Comparison of ENCODE assay signal across 30 cellular contexts in genomic region chr3:34175636-34176186, GRCh38.
A peak's percentile ranks its signal among the peaks of the same experiment; 100 is the strongest.
DNase-seq lines count a peak whose midpoint lies in the region; TF ChIP-seq lines count a peak whose summit lies in the region.
"Had no signal": no experiment of that assay in that cellular context is flagged by ENCODE, and none has a peak within 500 bp of the region (broad histone marks: within the 10 kb centered on the region; RNA-seq: fewer than 3 reads in every experiment).

No MANE protein-coding gene starts in this region.

- H3K36me3 ChIP-seq in OCI-LY7 (ENCODE audit: insufficient read depth, low read length) (no peaks in the 10 kb centered on the region), H7 (replicated peaks; ENCODE audit: control insufficient read depth, insufficient read depth, low read length) (no peaks in the 10 kb centered on the region)
- H3K36me3 ChIP-seq: adrenal gland, heart right ventricle, SJCRH30, tibial nerve had no signal

- no peak overlapping the region for H3K27ac ChIP-seq in OCI-LY7 (ENCODE audit: low read depth, low read length, poor library complexity, severe bottlenecking)
- H3K27ac ChIP-seq: 22Rv1, adrenal gland, heart right ventricle, HL-60, SJCRH30, tibial nerve had no signal

- H3K9me2 ChIP-seq in OCI-LY7 (ENCODE audit: insufficient read depth, low read length) = no peaks in the 10 kb centered on the region

- no peaks in the 10 kb centered on the region for H3K27me3 Mint-ChIP-seq in osteocyte (ENCODE audit: unreplicated experiment)
- H3K27me3 Mint-ChIP-seq: activated naive CD4-positive, alpha-beta T cell treated with anti-CD3 and anti-CD28 coated beads, Interleukin-2, amount 10 ng/mL, durations not matched to agents 7 days and 5 days had no signal

- H3K36me3 Mint-ChIP-seq in osteocyte (ENCODE audit: unreplicated experiment) = peaks cover 24% of the 10 kb centered on the region
- H3K36me3 Mint-ChIP-seq: activated naive CD4-positive, alpha-beta T cell treated with anti-CD3 and anti-CD28 coated beads, Interleukin-2, amount 10 ng/mL, durations not matched to agents 7 days and 5 days; natural killer cell had no signal

- H3K4me1 Mint-ChIP-seq in osteocyte (ENCODE audit: unreplicated experiment) = peaks cover 72% of the 10 kb centered on the region
- H3K4me1 Mint-ChIP-seq: activated naive CD4-positive, alpha-beta T cell treated with anti-CD3 and anti-CD28 coated beads, Interleukin-2, amount 10 ng/mL, durations not matched to agents 7 days and 5 days; activated T-helper 17 cell treated with anti-CD3 and anti-CD28 coated beads, Interleukin-2, amount 50 U/mL, for 72 hours; natural killer cell had no signal

- peak overlapping the region; percentile 85 for H3K4me3 Mint-ChIP-seq in osteocyte (ENCODE audit: unreplicated experiment)
- H3K4me3 Mint-ChIP-seq: activated naive CD4-positive, alpha-beta T cell treated with anti-CD3 and anti-CD28 coated beads, Interleukin-2, amount 10 ng/mL, durations not matched to agents 7 days and 5 days; activated T-helper 17 cell treated with anti-CD3 and anti-CD28 coated beads, Interleukin-2, amount 50 U/mL, for 72 hours; endodermal cell; natural killer cell had no signal

- H2AFZ ChIP-seq in OCI-LY7 (ENCODE audit: low read length) = peak overlapping the region; percentile 84

- H3K4me2 ChIP-seq in OCI-LY7 (ENCODE audit: low read length) = peak overlapping the region; percentile 15

- H3K9me3 Mint-ChIP-seq in osteocyte (ENCODE audit: unreplicated experiment) = peaks cover 22% of the 10 kb centered on the region
- H3K9me3 Mint-ChIP-seq: activated T-helper 17 cell treated with anti-CD3 and anti-CD28 coated beads, Interleukin-2, amount 50 U/mL, for 72 hours; natural killer cell had no signal

- H3K4me1 ChIP-seq in OCI-LY7 (ENCODE audit: insufficient read depth, low read length, poor library complexity, severe bottlenecking) = peaks cover 10% of the 10 kb centered on the region
- H3K4me1 ChIP-seq: adrenal gland, heart right ventricle, SJCRH30, tibial nerve had no signal

- H4K20me1 ChIP-seq in OCI-LY7 (ENCODE audit: insufficient read depth, low read length) = no peaks in the 10 kb centered on the region

- peak; percentile 8 for DNase-seq in DMS153 (lab: John Stamatoyannopoulos, UW)
- no peak for DNase-seq in DMS153 treated with DMSO at 0.1 percent for 48 hours (lab: John Stamatoyannopoulos, UW; ENCODE audit: unreplicated experiment)
- peak; percentile 82 for DNase-seq in NCI-H146 treated with DMSO at 0.1 percent for 48 hours (lab: John Stamatoyannopoulos, UW; ENCODE audit: unreplicated experiment)
- DNase-seq in OCI-LY7 (ENCODE audit: low spot score) = peak; percentile 12
- DNase-seq in osteocyte (ENCODE audit: extremely low spot score, unreplicated experiment) = no peak
- DNase-seq in central memory CD4-positive, alpha-beta T cell = no peak
- no peak for DNase-seq in H7
- no peak for DNase-seq in NK-92 (lab: John Stamatoyannopoulos, UW; ENCODE audit: unreplicated experiment)
- DNase-seq: activated CD4-positive, alpha-beta T cell treated with anti-CD3 and anti-CD28 coated beads for 4 hours; activated naive CD4-positive, alpha-beta T cell treated with anti-CD3 and anti-CD28 coated beads, Interleukin-2, amount 10 ng/mL, durations not matched to agents 7 days and 5 days; adrenal gland; C1 segment of cervical spinal cord; cerebellar nuclear complex; dermis blood vessel endothelial cell; EL; endodermal cell; heart right ventricle; KBM-7; natural killer cell; NCI-H1436 treated with DMSO at 0.1 percent for 48 hours; NCI-H774; occipital lobe; SJCRH30; stimulated activated CD4-positive, alpha-beta T cell treated with anti-CD3 and anti-CD28 coated beads, Interleukin-15, amount 100 ng/mL, for 24 hours; stimulated activated CD4-positive, alpha-beta T cell treated with anti-CD3 and anti-CD28 coated beads, Interleukin-4, amount 100 ng/mL, for 4 hours; SW 1271 had no signal

- CTCF ChIA-PET in OCI-LY7 (lab: Charles Lee; ENCODE audit: unreplicated experiment) = no interaction called here

- intact Hi-C loops in OCI-LY7 (cut with micrococcal nuclease; ENCODE audit: unreplicated experiment) = no loop called here

- no peak overlapping the region for H3K4me3 ChIP-seq in OCI-LY7 (ENCODE audit: low read depth, low read length, poor library complexity, severe bottlenecking)
- H3K4me3 ChIP-seq in H7 (ENCODE audit: insufficient read depth, low read depth, low read length) = no peak overlapping the region
- H3K4me3 ChIP-seq: adrenal gland, heart right ventricle, SJCRH30, tibial nerve had no signal

- no peaks in the 10 kb centered on the region for H3K79me2 ChIP-seq in OCI-LY7 (ENCODE audit: insufficient read depth, low read depth, low read length)

- POLR2A ChIA-PET in OCI-LY7 (lab: Charles Lee) = interaction anchor here (0.7 kb wide), 1 partner anchor 11 kb away, joined by 3 read pairs; no protein-coding TSS in a partner anchor

- H3K27ac Mint-ChIP-seq in osteocyte (ENCODE audit: unreplicated experiment) = peak overlapping the region; percentile 83
- H3K27ac Mint-ChIP-seq: activated naive CD4-positive, alpha-beta T cell treated with anti-CD3 and anti-CD28 coated beads, Interleukin-2, amount 10 ng/mL, durations not matched to agents 7 days and 5 days; activated T-helper 17 cell treated with anti-CD3 and anti-CD28 coated beads, Interleukin-2, amount 50 U/mL, for 72 hours; endodermal cell; natural killer cell had no signal

- no peaks in the 10 kb centered on the region for H3K9me3 ChIP-seq in OCI-LY7 (ENCODE audit: low read length)
- H3K9me3 ChIP-seq: adrenal gland, SJCRH30, tibial nerve had no signal

- TF ChIP-seq CTCF in OCI-LY7 (conservative IDR thresholded peaks at IDR 0.05; ENCODE audit: low read length) (no peak), osteocyte (IDR thresholded peaks at IDR 0.05) (no peak)

- H3K27me3 ChIP-seq in H7 (ENCODE audit: control insufficient read depth, insufficient read depth, low read length) = no peaks in the 10 kb centered on the region
- H3K27me3 ChIP-seq: adrenal gland, SJCRH30, tibial nerve had no signal

- no TSS peak for BruUV-seq in OCI-LY7 (replicated peaks; lab: Mats Ljungman, UMichigan)

Comparison
In these comparisons a context has a peak if more than half of its experiments do, and no peak if none do; other contexts are left out.
1. DNase-seq: peak in DMS153 (single experiment), NCI-H146 treated with DMSO at 0.1 percent for 48 hours (single experiment) and OCI-LY7 (single experiment); none in DMS153 treated with DMSO at 0.1 percent for 48 hours (single experiment), osteocyte (single experiment), central memory CD4-positive, alpha-beta T cell (single experiment), H7 (single experiment) and NK-92 (single experiment).